10 cellular contexts compared by ENCODE assay signal in genomic region chr5:153629027-153629426, GRCh38.
A peak's percentile ranks its signal among the peaks of the same experiment; 100 is the strongest.
DNase-seq lines count a peak whose midpoint lies in the region; ATAC-seq, FAIRE-seq and TF ChIP-seq lines count a peak whose summit lies in the region.
"Had no signal": no experiment of that assay in that cellular context is flagged by ENCODE, and none has a peak within 500 bp of the region (broad histone marks: within the 10 kb centered on the region; RNA-seq: fewer than 3 reads in every experiment).

No MANE protein-coding gene starts in this region.

- no peak overlapping the region for H3K4me3 ChIP-seq in Panc1 (ENCODE audit: low read depth in 2 of 2, low read length in 2 of 2)
- H3K4me3 ChIP-seq: uterus had no signal

- no peaks in the 10 kb centered on the region for H3K9me3 Mint-ChIP-seq in nephron progenitor cell

- TF ChIP-seq CTCF in D721Med (IDR thresholded peaks at IDR 0.05; ENCODE audit: insufficient read depth, missing control alignments) (peak; percentile 2), Panc1 (IDR thresholded peaks at IDR 0.05) (no peak), nephron progenitor cell (IDR thresholded peaks at IDR 0.05) (no peak)

- ATAC-seq in Panc1 (peak; percentile 45), GM21723 (IDR thresholded peaks at IDR 0.05; ENCODE audit: unreplicated experiment) (no peak), GM21529 (IDR thresholded peaks at IDR 0.05; ENCODE audit: unreplicated experiment) (no peak), GM21825 (IDR thresholded peaks at IDR 0.05; ENCODE audit: unreplicated experiment) (no peak)

- CTCF ChIA-PET in Panc1 (lab: Charles Lee): no interaction called here

- H3K36me3 ChIP-seq in Panc1 (ENCODE audit: control insufficient read depth, insufficient read depth, low read length): no peaks in the 10 kb centered on the region
- H3K36me3 ChIP-seq: uterus had no signal

- no peaks in the 10 kb centered on the region for H3K27me3 ChIP-seq in Panc1 (ENCODE audit: control insufficient read depth, insufficient read depth, low read length)
- H3K27me3 ChIP-seq: uterus had no signal

- intact Hi-C loops in Panc1 (cut with micrococcal nuclease; ENCODE audit: unreplicated experiment): no loop called here

- FAIRE-seq in D721Med (lab: Jason Lieb, UNC): no peak
- FAIRE-seq: islet of Langerhans had no signal

- H3K4me1 ChIP-seq in Panc1 (ENCODE audit: control insufficient read depth, insufficient read depth, low read length): no peaks in the 10 kb centered on the region
- H3K4me1 ChIP-seq: uterus had no signal

- no peak for DNase-seq in D721Med (ENCODE audit: insufficient read length, low spot score)
- peak; percentile 59 for DNase-seq in Panc1 (ENCODE audit: low read depth, low spot score)
- peak; percentile 95 for DNase-seq in fibroblast of gingiva (ENCODE audit: low read depth)
- DNase-seq in nephron progenitor cell: peak; percentile 33
- DNase-seq in AML-193 (lab: John Stamatoyannopoulos, UW): no peak

- H3K27ac ChIP-seq in Panc1 (ENCODE audit: low read length): no peak overlapping the region
- H3K27ac ChIP-seq: uterus had no signal

- H3K27ac Mint-ChIP-seq in nephron progenitor cell: no peak overlapping the region

- H3K4me1 Mint-ChIP-seq in nephron progenitor cell: peaks cover 4% of the 10 kb centered on the region

- in situ Hi-C loops in Panc1 (cut with HindIII; ENCODE audit: low pct_unique_long_range_greater_than_20kb, low sequenced_read_pairs): no loop called here

- no TSS peak for BruUV-seq in Panc1 (replicated peaks; lab: Mats Ljungman, UMichigan)

- H3K36me3 Mint-ChIP-seq in nephron progenitor cell (ENCODE audit: low read depth): no peaks in the 10 kb centered on the region

- H3K9me3 ChIP-seq in Panc1 (ENCODE audit: control insufficient read depth, insufficient read depth, low read depth, low read length): no peaks in the 10 kb centered on the region
- H3K9me3 ChIP-seq: uterus had no signal

- POLR2A ChIA-PET in Panc1 (lab: Charles Lee): no interaction called here

- no peak overlapping the region for H3K4me3 Mint-ChIP-seq in nephron progenitor cell

- H3K27me3 Mint-ChIP-seq in nephron progenitor cell (ENCODE audit: low read depth, poor library complexity): peaks cover 4% of the 10 kb centered on the region

Comparison
In these comparisons a context has a peak if more than half of its experiments do, and no peak if none do; other contexts are left out.
1. DNase-seq: peak in Panc1 (single experiment), fibroblast of gingiva (single experiment) and nephron progenitor cell (single experiment); none in D721Med (single experiment) and AML-193 (0 of 2).